Comparison of ENCODE assay signal across 17 cellular contexts in the genomic region with DNA sequence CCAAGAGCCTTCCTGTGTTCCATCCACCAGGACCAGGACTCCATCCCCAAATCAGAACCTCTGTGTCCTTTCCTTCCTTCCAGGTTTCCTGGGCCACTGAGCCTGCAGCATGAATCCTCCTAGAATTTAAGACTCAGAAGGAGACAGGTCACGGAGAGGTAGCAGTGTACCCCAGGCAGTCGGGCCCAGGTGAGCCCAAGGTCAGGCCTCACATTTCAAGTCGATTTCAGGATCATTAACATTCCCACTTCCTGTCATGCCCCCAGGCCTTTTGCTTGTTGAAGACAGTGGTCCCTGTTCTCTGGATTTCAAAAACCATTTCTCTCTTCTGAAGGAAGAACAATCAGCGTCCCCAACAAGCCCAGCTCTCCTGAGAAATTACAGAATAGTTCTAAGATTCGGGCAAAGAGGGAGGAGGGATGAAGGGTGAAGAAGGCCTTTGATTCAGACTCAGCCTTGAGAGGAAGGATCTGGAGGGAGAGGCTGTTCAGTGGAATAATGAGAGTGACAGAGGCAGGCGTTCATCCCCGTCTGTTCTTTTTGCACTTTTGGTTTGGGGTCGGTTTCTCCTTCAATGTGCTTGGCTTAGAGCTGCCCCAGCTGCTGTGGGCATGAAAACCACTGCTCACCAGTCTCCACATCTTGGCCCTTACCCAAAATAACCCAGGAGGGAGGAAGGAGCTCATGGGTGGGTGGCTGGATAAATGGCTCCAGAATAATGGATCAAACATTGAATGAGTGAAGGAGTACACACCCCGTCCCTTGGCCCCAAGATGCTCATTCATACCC.
"Had no signal": no experiment of that assay in that cellular context is flagged by ENCODE, and none has a peak within 500 bp of the region (broad histone marks: within the 10 kb centered on the region; RNA-seq: fewer than 3 reads in every experiment).

No MANE protein-coding gene starts in this region.

- H3K4me1 Mint-ChIP-seq: immature natural killer cell; natural killer cell; stimulated activated naive CD8-positive, alpha-beta T cell treated with anti-CD3 and anti-CD28 coated beads, Interleukin-15, amount 100 ng/mL, for 72 hours had no signal

- H3K27ac Mint-ChIP-seq: immature natural killer cell; natural killer cell; stimulated activated naive B cell treated with anti-CD40 and anti-IgM and Interleukin-4, amounts not matched to agents 10 μg/mL and 1 μg/mL and 100 μg/mL, for 72 hours; stimulated activated naive CD8-positive, alpha-beta T cell treated with anti-CD3 and anti-CD28 coated beads, Interleukin-15, amount 100 ng/mL, for 72 hours had no signal

- H3K9me3 Mint-ChIP-seq: immature natural killer cell; natural killer cell; stimulated activated naive CD8-positive, alpha-beta T cell treated with anti-CD3 and anti-CD28 coated beads, Interleukin-15, amount 100 ng/mL, for 72 hours had no signal

- ATAC-seq: foreskin keratinocyte; left cardiac atrium; left ventricle myocardium superior; natural killer cell; sciatic nerve; stimulated activated naive B cell treated with anti-CD40 and anti-IgM and Interleukin-4, amounts not matched to agents 10 μg/mL and 1 μg/mL and 100 μg/mL, for 72 hours; stimulated activated naive CD8-positive, alpha-beta T cell treated with anti-CD3 and anti-CD28 coated beads, Interleukin-15, amount 100 ng/mL, for 72 hours had no signal

- H3K4me3 Mint-ChIP-seq: immature natural killer cell; natural killer cell; stimulated activated naive B cell treated with anti-CD40 and anti-IgM and Interleukin-4, amounts not matched to agents 10 μg/mL and 1 μg/mL and 100 μg/mL, for 72 hours; stimulated activated naive CD8-positive, alpha-beta T cell treated with anti-CD3 and anti-CD28 coated beads, Interleukin-15, amount 100 ng/mL, for 72 hours had no signal

- H3K27me3 Mint-ChIP-seq: stimulated activated naive B cell treated with anti-CD40 and anti-IgM and Interleukin-4, amounts not matched to agents 10 μg/mL and 1 μg/mL and 100 μg/mL, for 72 hours; stimulated activated naive CD8-positive, alpha-beta T cell treated with anti-CD3 and anti-CD28 coated beads, Interleukin-15, amount 100 ng/mL, for 72 hours had no signal

- H3K36me3 Mint-ChIP-seq: immature natural killer cell; natural killer cell; stimulated activated naive B cell treated with anti-CD40 and anti-IgM and Interleukin-4, amounts not matched to agents 10 μg/mL and 1 μg/mL and 100 μg/mL, for 72 hours had no signal

- DNase-seq: colonic mucosa; dermis blood vessel endothelial cell; erythroblast; foreskin keratinocyte; immature natural killer cell; kidney; left cardiac atrium; left ventricle myocardium superior; mesenchymal stem cell; natural killer cell; stimulated activated CD4-positive, alpha-beta T cell treated with anti-CD3 and anti-CD28 coated beads, Interleukin-2, amount 100 ng/mL, for 24 hours; stimulated activated CD4-positive, alpha-beta T cell treated with anti-CD3 and anti-CD28 coated beads, Interleukin-4, amount 100 ng/mL, for 4 hours; stimulated activated naive B cell treated with anti-CD40 and anti-IgM and Interleukin-4, amounts not matched to agents 10 μg/mL and 1 μg/mL and 100 μg/mL, for 72 hours; stimulated activated naive CD8-positive, alpha-beta T cell treated with anti-CD3 and anti-CD28 coated beads, Interleukin-15, amount 100 ng/mL, for 72 hours; testis; transverse colon had no signal
